In genomic region chr10:96660297-96660696, GRCh38 we compare ENCODE assay signal across 24 cellular contexts.
"Had no signal": no experiment of that assay in that cellular context is flagged by ENCODE, and none has a peak within 500 bp of the region (broad histone marks: within the 10 kb centered on the region; RNA-seq: fewer than 3 reads in every experiment).

No MANE protein-coding gene starts in this region.

- H3K4me2 ChIP-seq: neural progenitor cell had no signal

- H3K9ac ChIP-seq: neural progenitor cell had no signal

- H3K36me3 Mint-ChIP-seq: brain, neural progenitor cell had no signal

- ATAC-seq: activated CD8-positive, alpha-beta memory T cell treated with anti-CD3 and anti-CD28 coated beads, Interleukin-2, amount 10 ng/mL, durations not matched to agents 7 days and 5 days; activated CD8-positive, alpha-beta T cell treated with anti-CD3 and anti-CD28 coated beads for 36 hours; left lobe of liver; lower lobe of right lung; mucosa of descending colon; sciatic nerve; stimulated activated memory B cell treated with anti-CD40 and anti-IgM and Interleukin-4, amounts not matched to agents 10 μg/mL and 1 μg/mL and 100 μg/mL, for 72 hours had no signal

- H3K4me1 Mint-ChIP-seq: brain had no signal

- H3K9me3 ChIP-seq: lower lobe of right lung, mucosa of descending colon, stomach, suprapubic skin, transverse colon, vagina had no signal

- H3K27ac Mint-ChIP-seq: activated CD4-positive, alpha-beta T cell treated with anti-CD3 and anti-CD28 coated beads, Interleukin-2, amount 10 ng/mL, durations not matched to agents 7 days and 5 days; activated CD8-positive, alpha-beta memory T cell treated with anti-CD3 and anti-CD28 coated beads, Interleukin-2, amount 10 ng/mL, durations not matched to agents 7 days and 5 days; activated CD8-positive, alpha-beta T cell treated with anti-CD3 and anti-CD28 coated beads for 36 hours; activated naive CD4-positive, alpha-beta T cell treated with anti-CD3 and anti-CD28 coated beads, Interleukin-2, amount 50 U/mL, for 24 hours; brain; neural progenitor cell had no signal

- H3K27me3 Mint-ChIP-seq: activated CD4-positive, alpha-beta T cell treated with anti-CD3 and anti-CD28 coated beads, Interleukin-2, amount 10 ng/mL, durations not matched to agents 7 days and 5 days; activated CD8-positive, alpha-beta T cell treated with anti-CD3 and anti-CD28 coated beads for 36 hours; activated naive CD4-positive, alpha-beta T cell treated with anti-CD3 and anti-CD28 coated beads, Interleukin-2, amount 50 U/mL, for 24 hours; stimulated activated memory B cell treated with anti-CD40 and anti-IgM and Interleukin-4, amounts not matched to agents 10 μg/mL and 1 μg/mL and 100 μg/mL, for 72 hours had no signal

- H3K4me3 Mint-ChIP-seq: activated CD4-positive, alpha-beta T cell treated with anti-CD3 and anti-CD28 coated beads, Interleukin-2, amount 10 ng/mL, durations not matched to agents 7 days and 5 days; activated CD8-positive, alpha-beta memory T cell treated with anti-CD3 and anti-CD28 coated beads, Interleukin-2, amount 10 ng/mL, durations not matched to agents 7 days and 5 days; activated CD8-positive, alpha-beta T cell treated with anti-CD3 and anti-CD28 coated beads for 36 hours; activated naive CD4-positive, alpha-beta T cell treated with anti-CD3 and anti-CD28 coated beads, Interleukin-2, amount 50 U/mL, for 24 hours; brain; neural progenitor cell; stimulated activated memory B cell treated with anti-CD40 and anti-IgM and Interleukin-4, amounts not matched to agents 10 μg/mL and 1 μg/mL and 100 μg/mL, for 72 hours had no signal

- H3K4me1 ChIP-seq: suprapubic skin, vagina had no signal

- H3K36me3 ChIP-seq: lower lobe of right lung, neural progenitor cell, stomach, suprapubic skin, transverse colon, vagina had no signal

- H3K27me3 ChIP-seq: neural progenitor cell, stomach, suprapubic skin, transverse colon, vagina had no signal

- H2AFZ ChIP-seq: neural progenitor cell had no signal

- H3K9me3 Mint-ChIP-seq: activated CD4-positive, alpha-beta T cell treated with anti-CD3 and anti-CD28 coated beads, Interleukin-2, amount 10 ng/mL, durations not matched to agents 7 days and 5 days; activated CD8-positive, alpha-beta T cell treated with anti-CD3 and anti-CD28 coated beads for 36 hours had no signal

- H3K4me3 ChIP-seq: lower lobe of right lung, mucosa of descending colon, neural progenitor cell, stomach, suprapubic skin, transverse colon, vagina had no signal

- DNase-seq: activated CD4-positive, alpha-beta T cell treated with anti-CD3 and anti-CD28 coated beads, Interleukin-2, amount 10 ng/mL, durations not matched to agents 7 days and 5 days; activated CD4-positive, CD25-positive, alpha-beta regulatory T cell treated with anti-CD3 and anti-CD28 coated beads, Interleukin-2, amount 50 U/mL, for 72 hours; activated CD8-positive, alpha-beta memory T cell treated with anti-CD3 and anti-CD28 coated beads, Interleukin-2, amount 10 ng/mL, durations not matched to agents 7 days and 5 days; activated CD8-positive, alpha-beta T cell treated with anti-CD3 and anti-CD28 coated beads for 36 hours; activated effector memory CD4-positive, alpha-beta T cell treated with anti-CD3 and anti-CD28 coated beads, Interleukin-2, amount 50 U/mL, for 16 hours; activated T-cell treated with anti-CD3 and anti-CD28 coated beads for 4 hours; aorta; foreskin fibroblast; lower lobe of right lung; mesendoderm; mucosa of descending colon; small intestine; stimulated activated CD4-positive, alpha-beta T cell treated with anti-CD3 and anti-CD28 coated beads, Interleukin-15, amount 100 ng/mL, for 24 hours; stomach; transverse colon had no signal

- H3K27ac ChIP-seq: lower lobe of right lung, neural progenitor cell, stomach, suprapubic skin, transverse colon, vagina, VCaP had no signal
